Comparison of ENCODE assay signal across 27 cellular contexts in genomic region chr15:58362262-58362922, GRCh38.
DNase-seq lines count a peak whose midpoint lies in the region; ATAC-seq and TF ChIP-seq lines count a peak whose summit lies in the region.
"Had no signal": no experiment of that assay in that cellular context is flagged by ENCODE, and none has a peak within 500 bp of the region (broad histone marks: within the 10 kb centered on the region; RNA-seq: fewer than 3 reads in every experiment).

No MANE protein-coding gene starts in this region.

- H3K4me3 Mint-ChIP-seq in activated CD4-positive, alpha-beta T cell treated with anti-CD3 and anti-CD28 coated beads for 36 hours: no peak overlapping the region
- no peak overlapping the region for H3K4me3 Mint-ChIP-seq in neural progenitor cell
- no peak overlapping the region for H3K4me3 Mint-ChIP-seq in MCF 10A (ENCODE audit: unreplicated experiment)

- no peaks in the 10 kb centered on the region for H3K36me3 ChIP-seq in GM23248 (ENCODE audit: low read depth)
- no peaks in the 10 kb centered on the region for H3K36me3 ChIP-seq in neural progenitor cell
- H3K36me3 ChIP-seq: esophagus squamous epithelium, gastrocnemius medialis, transverse colon, WERI-Rb-1 had no signal

- H3K27ac ChIP-seq in GM23248: no peak overlapping the region
- H3K27ac ChIP-seq in neural progenitor cell: no peak overlapping the region
- H3K27ac ChIP-seq: esophagus squamous epithelium, gastrocnemius medialis, WERI-Rb-1 had no signal

- H3K27me3 Mint-ChIP-seq in activated CD4-positive, alpha-beta T cell treated with anti-CD3 and anti-CD28 coated beads for 36 hours: no peaks in the 10 kb centered on the region
- H3K27me3 Mint-ChIP-seq in neural progenitor cell (ENCODE audit: insufficient read depth, low read depth): peaks cover 2% of the 10 kb centered on the region
- H3K27me3 Mint-ChIP-seq in MCF 10A (ENCODE audit: insufficient read depth, unreplicated experiment): no peaks in the 10 kb centered on the region

- H3K4me3 ChIP-seq in GM23248: no peak overlapping the region
- H3K4me3 ChIP-seq in neural progenitor cell: no peak overlapping the region
- H3K4me3 ChIP-seq: esophagus squamous epithelium, gastrocnemius medialis, hepatocyte, transverse colon had no signal

- ATAC-seq in activated CD4-positive, alpha-beta T cell treated with anti-CD3 and anti-CD28 coated beads for 36 hours: no peak
- no peak for ATAC-seq in GM18870 (IDR thresholded peaks at IDR 0.05; ENCODE audit: unreplicated experiment)
- ATAC-seq: gastrocnemius medialis, HepG2, Panc1 had no signal

- H4K20me1 ChIP-seq in GM23248 (ENCODE audit: insufficient read depth) (no peaks in the 10 kb centered on the region), neural progenitor cell (ENCODE audit: low read depth) (no peaks in the 10 kb centered on the region)

- CTCF ChIA-PET in activated CD4-positive, alpha-beta T cell treated with anti-CD3 and anti-CD28 coated beads for 36 hours (lab: Charles Lee): no interaction called here
- CTCF ChIA-PET in MCF 10A (lab: Yijun Ruan, JAX): interaction anchor here (0.6 to 1.0 kb wide), 2 partner anchors 8 to 24 kb away, joined by 4 read pairs; no protein-coding TSS in a partner anchor

- H2AFZ ChIP-seq in GM23248: no peak overlapping the region
- H2AFZ ChIP-seq in neural progenitor cell (replicated peaks): peak overlapping the region; percentile 10
- H2AFZ ChIP-seq: hepatocyte had no signal

- H3K4me1 Mint-ChIP-seq in activated CD4-positive, alpha-beta T cell treated with anti-CD3 and anti-CD28 coated beads for 36 hours: peaks cover 33% of the 10 kb centered on the region
- H3K4me1 Mint-ChIP-seq in neural progenitor cell (peaks cover 2% of the 10 kb centered on the region), MCF 10A (ENCODE audit: insufficient read depth, unreplicated experiment) (peaks cover 7% of the 10 kb centered on the region)

- no TSS peak for BruUV-seq in MCF 10A (replicated peaks; lab: Mats Ljungman, UMichigan)

- no peak overlapping the region for H3K9ac ChIP-seq in GM23248
- H3K9ac ChIP-seq in neural progenitor cell: no peak overlapping the region

- WGBS in GM23248 (ENCODE audit: low coverage in 1 of 2, low lambda C conversion rate in 2 of 2, missing lambda C conversion rate in 2 of 2), 2 experiments: 80 to 82% methylated on average over 6 of the region's 6 CpGs

- H3K27me3 ChIP-seq in GM23248 (replicated peaks; ENCODE audit: insufficient read depth): no peaks in the 10 kb centered on the region
- no peaks in the 10 kb centered on the region for H3K27me3 ChIP-seq in neural progenitor cell
- H3K27me3 ChIP-seq: esophagus squamous epithelium, gastrocnemius medialis, hepatocyte, transverse colon had no signal

- intact Hi-C loops in activated CD4-positive, alpha-beta T cell treated with anti-CD3 and anti-CD28 coated beads for 36 hours (cut with DNase I, micrococcal nuclease): no loop called here
- intact Hi-C loops in MCF 10A (cut with micrococcal nuclease): no loop called here

- POLR2A ChIA-PET in activated CD4-positive, alpha-beta T cell treated with anti-CD3 and anti-CD28 coated beads for 36 hours (lab: Charles Lee): no interaction called here
- POLR2A ChIA-PET in MCF 10A (lab: Yijun Ruan, JAX): no interaction called here

- TF ChIP-seq CTCF in neural progenitor cell (IDR thresholded peaks at IDR 0.05) (no peak), MCF 10A (IDR thresholded peaks at IDR 0.05; ENCODE audit: unreplicated experiment) (no peak)

- no peak overlapping the region for H3K27ac Mint-ChIP-seq in activated CD4-positive, alpha-beta T cell treated with anti-CD3 and anti-CD28 coated beads for 36 hours
- H3K27ac Mint-ChIP-seq in neural progenitor cell (no peak overlapping the region), MCF 10A (ENCODE audit: low read depth, unreplicated experiment) (no peak overlapping the region)
- H3K27ac Mint-ChIP-seq: HFFc6 had no signal

- H3K9me3 ChIP-seq in GM23248 (ENCODE audit: low read depth) (no peaks in the 10 kb centered on the region), neural progenitor cell (ENCODE audit: low read depth) (no peaks in the 10 kb centered on the region)
- H3K9me3 ChIP-seq: esophagus squamous epithelium, gastrocnemius medialis had no signal

- H3K4me1 ChIP-seq in GM23248 (ENCODE audit: insufficient read depth) (peaks cover 18% of the 10 kb centered on the region), neural progenitor cell (no peaks in the 10 kb centered on the region)
- H3K4me1 ChIP-seq: gastrocnemius medialis had no signal

- H3K79me2 ChIP-seq in GM23248 (ENCODE audit: insufficient read depth) (no peaks in the 10 kb centered on the region), neural progenitor cell (ENCODE audit: low read depth) (no peaks in the 10 kb centered on the region)
- H3K79me2 ChIP-seq: hepatocyte had no signal

- H3K4me2 ChIP-seq in GM23248 (ENCODE audit: unreplicated experiment): no peak overlapping the region
- H3K4me2 ChIP-seq in neural progenitor cell: no peak overlapping the region

- H3K36me3 Mint-ChIP-seq in activated CD4-positive, alpha-beta T cell treated with anti-CD3 and anti-CD28 coated beads for 36 hours (ENCODE audit: low read depth): no peaks in the 10 kb centered on the region
- H3K36me3 Mint-ChIP-seq in neural progenitor cell (no peaks in the 10 kb centered on the region), MCF 10A (ENCODE audit: insufficient read depth, unreplicated experiment) (no peaks in the 10 kb centered on the region)

- peak; percentile 24 for DNase-seq in activated CD4-positive, alpha-beta T cell treated with anti-CD3 and anti-CD28 coated beads for 36 hours
- DNase-seq in activated CD4-positive, alpha-beta T cell treated with anti-CD3 and anti-CD28 coated beads, Interleukin-2, amount 50 U/mL, for 4 hours: no peak
- peak; percentile 18 for DNase-seq in GM23248
- peak; percentile 59 for DNase-seq in amniotic epithelial cell (ENCODE audit: low read depth)
- no peak for DNase-seq in neural progenitor cell (ENCODE audit: low spot score)
- DNase-seq in GM19238 (ENCODE audit: insufficient read length, low spot score): no peak
- DNase-seq in MCF 10A (ENCODE audit: unreplicated experiment): no peak
- DNase-seq: activated naive CD4-positive, alpha-beta T cell treated with anti-CD3 and anti-CD28 coated beads, Interleukin-2, amount 50 U/mL, for 16 hours; cortex of kidney; esophagus squamous epithelium; gastrocnemius medialis; GDM1; HFFc6; mammary epithelial cell; NCI-H1092; NCI-H1694 treated with DMSO at 0.1 percent for 48 hours; NCI-H2171 treated with DMSO at 0.1 percent for 48 hours; NCI-H524; nucleus accumbens; SHP77; T1000; transverse colon; WERI-Rb-1 had no signal

- in situ Hi-C loops in GM23248 (cut with MboI): no loop called here

- H3F3A ChIP-seq in GM23248 (ENCODE audit: insufficient read depth) (peaks cover 9% of the 10 kb centered on the region), neural progenitor cell (ENCODE audit: low read depth) (no peaks in the 10 kb centered on the region)

- no peaks in the 10 kb centered on the region for H3K9me3 Mint-ChIP-seq in activated CD4-positive, alpha-beta T cell treated with anti-CD3 and anti-CD28 coated beads for 36 hours (ENCODE audit: low read depth)
- H3K9me3 Mint-ChIP-seq in neural progenitor cell (peaks cover 9% of the 10 kb centered on the region), MCF 10A (ENCODE audit: unreplicated experiment) (no peaks in the 10 kb centered on the region)
- H3K9me3 Mint-ChIP-seq: HFFc6 had no signal

- H3K9me2 ChIP-seq in GM23248 (ENCODE audit: insufficient read depth): no peaks in the 10 kb centered on the region

Comparison
In these comparisons a context has a peak if more than half of its experiments do, and no peak if none do; other contexts are left out.
1. DNase-seq: peak in activated CD4-positive, alpha-beta T cell treated with anti-CD3 and anti-CD28 coated beads for 36 hours (single experiment), GM23248 (single experiment) and amniotic epithelial cell (single experiment); none in activated CD4-positive, alpha-beta T cell treated with anti-CD3 and anti-CD28 coated beads, Interleukin-2, amount 50 U/mL, for 4 hours (0 of 2), neural progenitor cell (single experiment), GM19238 (single experiment) and MCF 10A (single experiment).